ENCODE assay signal across 8 cellular contexts in the genomic region with DNA sequence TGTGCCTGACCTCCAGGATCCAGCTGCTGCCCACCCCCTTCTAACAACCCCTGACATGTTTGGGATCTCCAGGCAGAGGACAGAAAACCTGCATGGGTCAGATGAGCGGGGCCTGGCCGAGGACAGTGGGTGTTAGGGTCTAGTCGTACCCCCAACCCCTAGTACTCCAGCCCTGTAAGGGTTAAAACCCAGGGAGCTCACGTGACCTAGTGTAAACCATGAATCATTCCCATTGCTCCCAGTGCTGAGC.
A peak's percentile ranks its signal among the peaks of the same experiment; 100 is the strongest.
DNase-seq lines count a peak whose midpoint lies in the region; ATAC-seq and TF ChIP-seq lines count a peak whose summit lies in the region.

No MANE protein-coding gene starts in this region.

- POLR2A ChIA-PET in WTC11 (lab: Charles Lee): interaction anchor here (1.1 to 1.5 kb wide), 2 partner anchors 14 to 38 kb away, joined by 5 read pairs; no protein-coding TSS in a partner anchor

- no peaks in the 10 kb centered on the region for H3K27me3 ChIP-seq in gastrocnemius medialis
- peaks cover 0 to 52% (median 7%) of the 10 kb centered on the region in 7 donors for H3K27me3 ChIP-seq in spleen (replicated peaks in 1 of 7)

- H3K4me1 Mint-ChIP-seq in WTC11 (peaks cover 33% of the 10 kb centered on the region), glutamatergic neuron (ENCODE audit: low read depth, unreplicated experiment) (peaks cover 25% of the 10 kb centered on the region)

- H3K36me3 Mint-ChIP-seq in WTC11 (no peaks in the 10 kb centered on the region), glutamatergic neuron (ENCODE audit: unreplicated experiment) (no peaks in the 10 kb centered on the region)

- peaks cover 26 to 30% of the 10 kb centered on the region in 2 donors for H3K4me1 ChIP-seq in gastrocnemius medialis
- peaks cover 0 to 22% (median 17%) of the 10 kb centered on the region in 6 donors for H3K4me1 ChIP-seq in spleen

- H3K27ac Mint-ChIP-seq in WTC11 (peak overlapping the region; percentile 91), glutamatergic neuron (ENCODE audit: unreplicated experiment) (peak overlapping the region; percentile 98)

- H3K27me3 Mint-ChIP-seq in WTC11 (ENCODE audit: low read depth) (no peaks in the 10 kb centered on the region), glutamatergic neuron (ENCODE audit: unreplicated experiment) (peaks cover 14% of the 10 kb centered on the region)

- 46 to 70% (median 49%) methylated on average over 2 to 4 of the region's 4 CpGs for WGBS in spleen, 5 donors

- in situ Hi-C loops in gastrocnemius medialis (cut with MboI; ENCODE audit: low sequenced_read_pairs in 4 of 4): loop anchor here in 1 of 4 donors (10.0 kb wide), 1 partner anchor 54 kb away; no protein-coding TSS in a partner anchor

- H3K27ac ChIP-seq in gastrocnemius medialis: peak overlapping the region; percentile 85 to 99 (median 95)
- H3K27ac ChIP-seq in spleen: no peak overlapping the region

- TF ChIP-seq POLR2A in gastrocnemius medialis (IDR thresholded peaks at IDR 0.05): no peak
- no peak for TF ChIP-seq POLR2A in spleen (IDR thresholded peaks at IDR 0.05)

- H3K9me3 ChIP-seq in gastrocnemius medialis: no peaks in the 10 kb centered on the region
- peaks cover 0 to 11% (median 3%) of the 10 kb centered on the region in 8 donors for H3K9me3 ChIP-seq in spleen

- CTCF ChIA-PET in WTC11 (lab: Charles Lee): interaction anchor here (0.6 to 4.3 kb wide), 25 partner anchors 10 to 178 kb away, joined by 3 to 81 read pairs (median 6); no protein-coding TSS in a partner anchor

- ATAC-seq in WTC11 (no peak), gastrocnemius medialis (no peak), GM18909 (IDR thresholded peaks at IDR 0.05; ENCODE audit: poor library complexity, unreplicated experiment) (no peak)

- H3K9me3 Mint-ChIP-seq in WTC11 (no peaks in the 10 kb centered on the region), glutamatergic neuron (ENCODE audit: unreplicated experiment) (peaks cover 5% of the 10 kb centered on the region)

- no peak for TF ChIP-seq CTCF in WTC11 (IDR thresholded peaks at IDR 0.05)
- TF ChIP-seq CTCF in glutamatergic neuron (IDR thresholded peaks at IDR 0.05; ENCODE audit: partially characterized antibody, unreplicated experiment): no peak
- TF ChIP-seq CTCF in gastrocnemius medialis (IDR thresholded peaks at IDR 0.05 in 4 of 5, conservative IDR thresholded peaks at IDR 0.05 in 1 of 5): no peak
- no peak for TF ChIP-seq CTCF in spleen (IDR thresholded peaks at IDR 0.05 in 8 of 11, conservative IDR thresholded peaks at IDR 0.05 in 3 of 11)

- DNase-seq in HCEC 1CT (peak; percentile 2), WTC11 (ENCODE audit: low spot score) (no peak), glutamatergic neuron (no peak), gastrocnemius medialis (no peak), spleen (no peak), DMS 273 treated with DMSO at 0.1 percent for 48 hours (lab: John Stamatoyannopoulos, UW) (no peak)
- no peak for DNase-seq in activated effector memory CD4-positive, alpha-beta T cell treated with Interleukin-2 at 50 U/mL for 16 hours

- H3K4me3 Mint-ChIP-seq in WTC11 (peak overlapping the region; percentile 73), glutamatergic neuron (ENCODE audit: unreplicated experiment) (peak overlapping the region; percentile 95)

- peaks cover 0 to 13% of the 10 kb centered on the region in 2 donors for H3K36me3 ChIP-seq in gastrocnemius medialis
- H3K36me3 ChIP-seq in spleen: peaks cover 0 to 4% (median 0%) of the 10 kb centered on the region in 6 donors

- H3K4me3 ChIP-seq in gastrocnemius medialis (peak overlapping the region; percentile 71 to 80 (median 79)), spleen (peak overlapping the region in 3 of 8 donors; percentile 39 to 70 (median 52))

- intact Hi-C loops in gastrocnemius medialis (cut with DNase I; ENCODE audit: low total_unique reads): loop anchor here (2.0 to 10.0 kb wide), 2 partner anchors 20 to 634 kb away; a partner anchor contains a TSS
- intact Hi-C loops in spleen (cut with DNase I; ENCODE audit: low total_unique reads): no loop called here

TF ChIP-seq in WTC11, 78 proteins besides CTCF, POLR2A, EP300 and RAD21 (continues in another document):
- TF ChIP-seq SP1 (CRISPR knock-in tag; conservative IDR thresholded peaks at IDR 0.05) (0 out of 2 replicates have a peak, but pooled peaks have one; percentile 18), TCF7 (CRISPR knock-in tag; IDR thresholded peaks at IDR 0.05; ENCODE audit: low read depth) (no peak), JUN (CRISPR knock-in tag; IDR thresholded peaks at IDR 0.05) (no peak), ZBTB21 (CRISPR knock-in tag; IDR thresholded peaks at IDR 0.05; ENCODE audit: borderline replicate concordance) (0 out of 2 replicates have a peak, but pooled peaks have one; percentile 0), SMAD4 (CRISPR knock-in tag; IDR thresholded peaks at IDR 0.05) (no peak)
- TF ChIP-seq, protein P1, sequence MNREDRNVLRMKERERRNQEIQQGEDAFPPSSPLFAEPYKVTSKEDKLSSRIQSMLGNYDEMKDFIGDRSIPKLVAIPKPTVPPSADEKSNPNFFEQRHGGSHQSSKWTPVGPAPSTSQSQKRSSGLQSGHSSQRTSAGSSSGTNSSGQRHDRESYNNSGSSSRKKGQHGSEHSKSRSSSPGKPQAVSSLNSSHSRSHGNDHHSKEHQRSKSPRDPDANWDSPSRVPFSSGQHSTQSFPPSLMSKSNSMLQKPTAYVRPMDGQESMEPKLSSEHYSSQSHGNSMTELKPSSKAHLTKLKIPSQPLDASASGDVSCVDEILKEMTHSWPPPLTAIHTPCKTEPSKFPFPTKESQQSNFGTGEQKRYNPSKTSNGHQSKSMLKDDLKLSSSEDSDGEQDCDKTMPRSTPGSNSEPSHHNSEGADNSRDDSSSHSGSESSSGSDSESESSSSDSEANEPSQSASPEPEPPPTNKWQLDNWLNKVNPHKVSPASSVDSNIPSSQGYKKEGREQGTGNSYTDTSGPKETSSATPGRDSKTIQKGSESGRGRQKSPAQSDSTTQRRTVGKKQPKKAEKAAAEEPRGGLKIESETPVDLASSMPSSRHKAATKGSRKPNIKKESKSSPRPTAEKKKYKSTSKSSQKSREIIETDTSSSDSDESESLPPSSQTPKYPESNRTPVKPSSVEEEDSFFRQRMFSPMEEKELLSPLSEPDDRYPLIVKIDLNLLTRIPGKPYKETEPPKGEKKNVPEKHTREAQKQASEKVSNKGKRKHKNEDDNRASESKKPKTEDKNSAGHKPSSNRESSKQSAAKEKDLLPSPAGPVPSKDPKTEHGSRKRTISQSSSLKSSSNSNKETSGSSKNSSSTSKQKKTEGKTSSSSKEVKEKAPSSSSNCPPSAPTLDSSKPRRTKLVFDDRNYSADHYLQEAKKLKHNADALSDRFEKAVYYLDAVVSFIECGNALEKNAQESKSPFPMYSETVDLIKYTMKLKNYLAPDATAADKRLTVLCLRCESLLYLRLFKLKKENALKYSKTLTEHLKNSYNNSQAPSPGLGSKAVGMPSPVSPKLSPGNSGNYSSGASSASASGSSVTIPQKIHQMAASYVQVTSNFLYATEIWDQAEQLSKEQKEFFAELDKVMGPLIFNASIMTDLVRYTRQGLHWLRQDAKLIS (CRISPR knock-in tag; IDR thresholded peaks at IDR 0.05; ENCODE audit: borderline replicate concordance): no peak
- TF ChIP-seq, protein P2, sequence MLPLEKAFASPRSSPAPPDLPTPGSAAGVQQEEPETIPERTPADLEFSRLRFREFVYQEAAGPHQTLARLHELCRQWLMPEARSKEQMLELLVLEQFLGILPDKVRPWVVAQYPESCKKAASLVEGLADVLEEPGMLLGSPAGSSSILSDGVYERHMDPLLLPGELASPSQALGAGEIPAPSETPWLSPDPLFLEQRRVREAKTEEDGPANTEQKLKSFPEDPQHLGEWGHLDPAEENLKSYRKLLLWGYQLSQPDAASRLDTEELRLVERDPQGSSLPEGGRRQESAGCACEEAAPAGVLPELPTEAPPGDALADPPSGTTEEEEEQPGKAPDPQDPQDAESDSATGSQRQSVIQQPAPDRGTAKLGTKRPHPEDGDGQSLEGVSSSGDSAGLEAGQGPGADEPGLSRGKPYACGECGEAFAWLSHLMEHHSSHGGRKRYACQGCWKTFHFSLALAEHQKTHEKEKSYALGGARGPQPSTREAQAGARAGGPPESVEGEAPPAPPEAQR (CRISPR knock-in tag; IDR thresholded peaks at IDR 0.05): no peak
- TF ChIP-seq, protein P3, sequence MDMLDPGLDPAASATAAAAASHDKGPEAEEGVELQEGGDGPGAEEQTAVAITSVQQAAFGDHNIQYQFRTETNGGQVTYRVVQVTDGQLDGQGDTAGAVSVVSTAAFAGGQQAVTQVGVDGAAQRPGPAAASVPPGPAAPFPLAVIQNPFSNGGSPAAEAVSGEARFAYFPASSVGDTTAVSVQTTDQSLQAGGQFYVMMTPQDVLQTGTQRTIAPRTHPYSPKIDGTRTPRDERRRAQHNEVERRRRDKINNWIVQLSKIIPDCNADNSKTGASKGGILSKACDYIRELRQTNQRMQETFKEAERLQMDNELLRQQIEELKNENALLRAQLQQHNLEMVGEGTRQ (CRISPR knock-in tag; IDR thresholded peaks at IDR 0.05): peak; percentile 95

Comparison
In these comparisons a context has a peak if more than half of its experiments do, and no peak if none do; other contexts are left out.
1. H3K27ac ChIP-seq: peak in gastrocnemius medialis (4 of 4); none in spleen (0 of 8).